ENCODE assay signal across 8 cellular contexts in the genomic region with DNA sequence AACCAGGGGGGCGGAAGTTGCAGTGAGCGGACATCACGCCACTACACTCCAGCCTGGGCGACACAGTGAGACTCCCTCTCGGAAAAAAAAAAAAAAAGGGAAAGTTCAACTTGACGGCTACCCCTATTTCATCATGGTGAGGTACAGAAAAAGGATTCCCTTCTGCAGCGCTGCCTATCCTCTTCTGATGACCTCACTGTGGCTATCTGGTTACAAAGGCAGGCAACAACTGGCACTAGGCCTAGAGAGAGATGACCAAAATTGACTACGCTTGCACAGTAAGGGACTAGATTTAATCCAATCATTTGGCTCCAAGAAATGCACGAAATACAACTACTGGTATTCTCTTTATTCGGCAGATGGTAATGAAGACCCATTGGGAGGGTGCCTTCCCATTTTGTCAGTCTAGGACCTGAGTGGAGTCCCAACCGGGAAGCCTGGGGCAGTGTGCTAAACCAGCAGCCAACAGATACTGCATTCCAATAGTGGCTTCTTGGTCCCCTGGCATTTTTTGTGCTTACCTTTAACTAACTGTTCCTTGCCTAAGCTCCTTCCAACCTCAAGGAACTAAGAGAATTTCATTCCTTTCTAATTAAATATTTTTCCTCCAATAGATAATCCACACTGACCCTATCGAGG.
DNase-seq lines count a peak whose midpoint lies in the region; ATAC-seq, FAIRE-seq and TF ChIP-seq lines count a peak whose summit lies in the region.

No MANE protein-coding gene starts in this region.

- no peak for TF ChIP-seq POLR2A in H54 (IDR thresholded peaks at IDR 0.05; ENCODE audit: low read depth, low read length)

- no peaks in the 10 kb centered on the region for H3K9me3 Mint-ChIP-seq in nephron

- H3K9ac ChIP-seq in endocrine pancreas (ENCODE audit: control insufficient read depth, insufficient read depth, low read length), result peak overlapping the region; percentile 92

- DNase-seq in GM03348 (ENCODE audit: low spot score) (peak; percentile 61), OCI-M1 (lab: John Stamatoyannopoulos, UW) (peak; percentile 46), germinal center (ENCODE audit: low spot score) (no peak), H54 (ENCODE audit: insufficient read length, low spot score) (no peak), ACHN (no peak)

- peak overlapping the region; percentile 81 to 89 (median 85) for H3K4me3 Mint-ChIP-seq in nephron

- H3K27me3 ChIP-seq in endocrine pancreas (ENCODE audit: control insufficient read depth, insufficient read depth, low read length), result no peaks in the 10 kb centered on the region

- H3K4me3 ChIP-seq in endocrine pancreas (ENCODE audit: control insufficient read depth, insufficient read depth, low read length), result peak overlapping the region; percentile 77

- H3K27ac Mint-ChIP-seq in nephron, result peak overlapping the region; percentile 98 to 99 (median 99)

- no peak for FAIRE-seq in H54 (lab: Jason Lieb, UNC)

- H3K36me3 ChIP-seq in endocrine pancreas (ENCODE audit: control insufficient read depth, insufficient read depth, low read length), result no peaks in the 10 kb centered on the region

- no peak for ATAC-seq in GM21528 (IDR thresholded peaks at IDR 0.05; ENCODE audit: low FRiP score, unreplicated experiment)

- in situ Hi-C loops in ACHN (cut with HindIII; ENCODE audit: low pct_ligation_motif_present, low pct_unique_long_range_greater_than_20kb, low sequenced_read_pairs), result no loop called here

- no peaks in the 10 kb centered on the region for H3K27me3 Mint-ChIP-seq in nephron (ENCODE audit: low read depth)

- TF ChIP-seq CTCF in nephron (IDR thresholded peaks at IDR 0.05; ENCODE audit: unreplicated experiment in 3 of 3), result no peak

- H3K4me1 ChIP-seq in endocrine pancreas (ENCODE audit: control insufficient read depth, insufficient read depth, low read length), result no peaks in the 10 kb centered on the region

- no peaks in the 10 kb centered on the region for H3K9me3 ChIP-seq in endocrine pancreas (ENCODE audit: control insufficient read depth, low read length)

- no peaks in the 10 kb centered on the region for H3K36me3 Mint-ChIP-seq in nephron (ENCODE audit: low read depth)

- H3K4me1 Mint-ChIP-seq in nephron, result peaks cover 57% of the 10 kb centered on the region

Comparison
In these comparisons a context has a peak if more than half of its experiments do, and no peak if none do; other contexts are left out.
1. DNase-seq: peak in GM03348 (single experiment) and OCI-M1 (single experiment); none in germinal center (single experiment), H54 (single experiment) and ACHN (single experiment).